Comparison of ENCODE assay signal across 26 cellular contexts in the genomic region with DNA sequence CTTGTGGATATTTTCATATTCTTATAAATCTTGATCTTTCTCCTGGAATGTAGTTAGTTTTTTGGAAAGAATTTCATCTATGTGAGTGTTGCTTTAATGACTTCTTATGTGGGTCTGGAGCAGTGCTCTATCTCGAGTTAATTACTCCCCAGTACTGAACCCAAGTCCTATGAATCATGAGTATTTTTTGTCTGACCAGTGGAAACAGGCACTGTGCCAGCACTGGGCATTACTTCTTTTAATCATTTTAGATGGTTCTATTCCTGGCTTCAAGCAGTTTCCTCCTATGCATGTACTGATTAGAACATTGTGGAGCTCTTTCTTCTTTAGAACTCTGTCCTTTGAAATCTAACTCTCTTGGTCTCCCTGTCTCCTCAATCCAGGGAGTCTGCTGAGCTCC.
"Had no signal": no experiment of that assay in that cellular context is flagged by ENCODE, and none has a peak within 500 bp of the region (broad histone marks: within the 10 kb centered on the region; RNA-seq: fewer than 3 reads in every experiment).

No MANE protein-coding gene starts in this region.

- H3K4me3 Mint-ChIP-seq: activated CD4-positive, alpha-beta memory T cell treated with anti-CD3 and anti-CD28 coated beads, Interleukin-2, amount 10 ng/mL, durations not matched to agents 7 days and 5 days; activated CD8-positive, alpha-beta memory T cell treated with anti-CD3 and anti-CD28 coated beads, Interleukin-2, amount 10 ng/mL, durations not matched to agents 7 days and 5 days; activated naive CD8-positive, alpha-beta T cell treated with anti-CD3 and anti-CD28 coated beads, Interleukin-2, amount 50 U/mL, for 24 hours; dendritic cell treated with granulocyte-macrophage colony-stimulating factor and Interleukin-4, amounts not matched to agents 40 ng/mL and 50 ng/mL, for 4 days; immature natural killer cell; mesothelial cell of epicardium; natural killer cell; type B pancreatic cell had no signal

- H3K27me3 Mint-ChIP-seq: activated CD4-positive, alpha-beta memory T cell treated with anti-CD3 and anti-CD28 coated beads, Interleukin-2, amount 10 ng/mL, durations not matched to agents 7 days and 5 days; activated CD8-positive, alpha-beta memory T cell treated with anti-CD3 and anti-CD28 coated beads, Interleukin-2, amount 10 ng/mL, durations not matched to agents 7 days and 5 days; activated naive CD8-positive, alpha-beta T cell treated with anti-CD3 and anti-CD28 coated beads, Interleukin-2, amount 50 U/mL, for 24 hours; dendritic cell treated with granulocyte-macrophage colony-stimulating factor and Interleukin-4, amounts not matched to agents 40 ng/mL and 50 ng/mL, for 4 days; type B pancreatic cell had no signal

- H3K4me1 ChIP-seq: foreskin keratinocyte, left ventricle myocardium inferior, vagina had no signal

- H3K36me3 Mint-ChIP-seq: activated CD8-positive, alpha-beta memory T cell treated with anti-CD3 and anti-CD28 coated beads, Interleukin-2, amount 10 ng/mL, durations not matched to agents 7 days and 5 days; immature natural killer cell; mesothelial cell of epicardium; natural killer cell; type B pancreatic cell had no signal

- H3K36me3 ChIP-seq: cardiac muscle cell, left ventricle myocardium inferior, thoracic aorta, vagina had no signal

- H3K4me3 ChIP-seq: cardiac muscle cell, left ventricle myocardium inferior, thoracic aorta, vagina had no signal

- ATAC-seq: activated CD8-positive, alpha-beta memory T cell treated with anti-CD3 and anti-CD28 coated beads, Interleukin-2, amount 10 ng/mL, durations not matched to agents 7 days and 5 days; activated naive CD8-positive, alpha-beta T cell treated with anti-CD3 and anti-CD28 coated beads, Interleukin-2, amount 50 U/mL, for 24 hours; foreskin keratinocyte; natural killer cell; right cardiac atrium had no signal

- H3K4me1 Mint-ChIP-seq: activated CD4-positive, alpha-beta memory T cell treated with anti-CD3 and anti-CD28 coated beads, Interleukin-2, amount 10 ng/mL, durations not matched to agents 7 days and 5 days; activated CD8-positive, alpha-beta memory T cell treated with anti-CD3 and anti-CD28 coated beads, Interleukin-2, amount 10 ng/mL, durations not matched to agents 7 days and 5 days; activated naive CD8-positive, alpha-beta T cell treated with anti-CD3 and anti-CD28 coated beads, Interleukin-2, amount 50 U/mL, for 24 hours; immature natural killer cell; mesothelial cell of epicardium; natural killer cell had no signal

- H3K27me3 ChIP-seq: cardiac muscle cell, foreskin keratinocyte, vagina had no signal

- H3K9me3 Mint-ChIP-seq: activated CD4-positive, alpha-beta memory T cell treated with anti-CD3 and anti-CD28 coated beads, Interleukin-2, amount 10 ng/mL, durations not matched to agents 7 days and 5 days; dendritic cell treated with granulocyte-macrophage colony-stimulating factor and Interleukin-4, amounts not matched to agents 40 ng/mL and 50 ng/mL, for 4 days; type B pancreatic cell had no signal

- DNase-seq: activated CD4-positive, alpha-beta memory T cell treated with anti-CD3 and anti-CD28 coated beads, Interleukin-2, amount 10 ng/mL, durations not matched to agents 7 days and 5 days; activated CD4-positive, alpha-beta T cell treated with anti-CD3 and anti-CD28 coated beads for 48 hours; activated CD4-positive, CD25-positive, alpha-beta regulatory T cell; activated CD8-positive, alpha-beta memory T cell treated with anti-CD3 and anti-CD28 coated beads, Interleukin-2, amount 10 ng/mL, durations not matched to agents 7 days and 5 days; activated effector memory CD4-positive, alpha-beta T cell treated with anti-CD3 and anti-CD28 coated beads, Interleukin-2, amount 50 U/mL, for 16 hours; activated naive CD4-positive, alpha-beta T cell treated with anti-CD3 and anti-CD28 coated beads, Interleukin-2, amount 50 U/mL, for 16 hours; activated naive CD8-positive, alpha-beta T cell treated with anti-CD3 and anti-CD28 coated beads, Interleukin-2, amount 50 U/mL, for 24 hours; activated T-cell treated with anti-CD3 and anti-CD28 coated beads for 4 hours; anterior cingulate cortex; effector CD4-positive, alpha-beta T cell; erythroblast; foreskin keratinocyte; immature natural killer cell; kidney glomerular epithelial cell; left ventricle myocardium inferior; natural killer cell; right cardiac atrium; stimulated activated CD4-positive, alpha-beta T cell treated with anti-CD3 and anti-CD28 coated beads, Interleukin-4, amount 100 ng/mL, for 24 hours; stimulated activated naive CD4-positive, alpha-beta T cell treated with Interleukin-2 at 50 U/mL for 16 hours; T1000 had no signal

- H3K9me3 ChIP-seq: thoracic aorta, vagina had no signal

- H3K27ac Mint-ChIP-seq: activated CD4-positive, alpha-beta memory T cell treated with anti-CD3 and anti-CD28 coated beads, Interleukin-2, amount 10 ng/mL, durations not matched to agents 7 days and 5 days; activated CD8-positive, alpha-beta memory T cell treated with anti-CD3 and anti-CD28 coated beads, Interleukin-2, amount 10 ng/mL, durations not matched to agents 7 days and 5 days; activated naive CD8-positive, alpha-beta T cell treated with anti-CD3 and anti-CD28 coated beads, Interleukin-2, amount 50 U/mL, for 24 hours; dendritic cell treated with granulocyte-macrophage colony-stimulating factor and Interleukin-4, amounts not matched to agents 40 ng/mL and 50 ng/mL, for 4 days; immature natural killer cell; mesothelial cell of epicardium; natural killer cell; type B pancreatic cell had no signal

- H3K27ac ChIP-seq: cardiac muscle cell, foreskin keratinocyte, left ventricle myocardium inferior, thoracic aorta, vagina had no signal
